12 cellular contexts compared by ENCODE assay signal in genomic region chrX:40564447-40564846, GRCh38. TPM values are rescaled to one million over a fixed set of nuclear protein-coding genes. Genes with fewer than 3 reads are reported as not detected.
"Had no signal": no experiment of that assay in that cellular context is flagged by ENCODE, and none has a peak within 500 bp of the region (broad histone marks: within the 10 kb centered on the region; RNA-seq: fewer than 3 reads in every experiment).

No MANE protein-coding gene starts in this region.

- DNase-seq: GM23248, GOT3, H7, H9, HCEC 1CT, HFFc6 had no signal

- H3K27ac Mint-ChIP-seq: GM23338, H9, HFFc6 had no signal

- H3K27ac ChIP-seq: GM23248 had no signal

- ATAC-seq: GM23338, HCT116 had no signal

- H3K4me1 ChIP-seq: HAP-1 had no signal

- H3K9me3 Mint-ChIP-seq: GM23338, HFFc6 had no signal

- H3K36me3 ChIP-seq: HAP-1 had no signal

- H3K9ac ChIP-seq: GM23248 had no signal

- H3K4me2 ChIP-seq: GM23338 had no signal

- H3K4me3 Mint-ChIP-seq: GM23338, H9, HFFc6 had no signal

- H3K4me3 ChIP-seq: GM23248, GM23338, HAP-1 had no signal

- H3K4me1 Mint-ChIP-seq: GM23338, H9 had no signal

- FAIRE-seq: H1, H54 had no signal

- H2AFZ ChIP-seq: GM23248, GM23338 had no signal

- H3K9me3 ChIP-seq: HAP-1 had no signal

RNA-seq across cellular contexts. Expression of gene MPC1L, which starts 58.8 kb away (rescaled TPM):
- total RNA-seq: GM23248, GM23338, H1, H4, H7, H9, HFFc6 had no signal
- polyA plus RNA-seq: GM23248, GM23338, H1 had no signal
